ENCODE assay signal across 8 cellular contexts in the genomic region with DNA sequence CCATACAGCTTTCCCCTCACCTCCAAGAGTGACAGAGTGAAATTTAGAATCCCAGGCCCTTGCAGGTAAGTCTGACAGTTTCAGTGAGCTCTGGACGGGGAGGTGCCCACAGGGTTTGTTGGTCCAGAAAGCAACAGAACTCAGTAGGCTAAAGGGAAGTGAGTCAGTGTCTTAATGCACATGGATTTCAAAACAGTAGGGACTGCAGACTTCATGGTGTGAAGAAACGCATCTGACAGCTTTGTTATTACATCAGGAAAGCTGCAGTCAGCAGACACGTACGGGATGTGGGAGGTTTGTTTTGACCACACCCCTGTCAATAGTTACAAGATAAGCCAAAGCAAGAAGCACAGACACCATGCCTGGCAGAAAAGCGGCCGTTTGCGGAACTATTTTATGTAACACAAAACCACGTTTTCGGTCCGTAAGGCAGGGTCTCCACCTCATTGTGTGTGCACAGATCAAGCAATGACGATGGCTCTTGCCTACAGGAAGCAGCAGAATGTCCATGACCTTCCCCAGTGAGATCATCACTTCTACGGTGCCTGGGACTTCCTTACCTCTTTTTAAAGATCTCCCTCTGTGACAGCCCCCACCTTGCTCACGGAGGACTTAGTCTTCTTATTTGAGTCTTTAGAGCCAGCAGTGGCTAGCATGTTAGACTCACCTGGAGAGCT. TPM values are rescaled to one million over a fixed set of nuclear protein-coding genes. Genes with fewer than 3 reads are reported as not detected.
A peak's percentile ranks its signal among the peaks of the same experiment; 100 is the strongest.
DNase-seq lines count a peak whose midpoint lies in the region; ATAC-seq and TF ChIP-seq lines count a peak whose summit lies in the region.

No MANE protein-coding gene starts in this region.

- H3K27me3 ChIP-seq in Caco-2 (replicated peaks; ENCODE audit: control insufficient read depth, insufficient read depth, low read length): no peaks in the 10 kb centered on the region
- H3K27me3 ChIP-seq in Panc1 (ENCODE audit: control insufficient read depth, insufficient read depth, low read length): no peaks in the 10 kb centered on the region

- no peak for TF ChIP-seq CTCF in Caco-2 (IDR thresholded peaks at IDR 0.05; ENCODE audit: insufficient read depth in 1 of 2, low read depth in 1 of 2, low read length in 1 of 2, severe bottlenecking in 1 of 2, unreplicated experiment in 1 of 2)
- no peak for TF ChIP-seq CTCF in Panc1 (IDR thresholded peaks at IDR 0.05)

- in situ Hi-C loops in Panc1 (cut with HindIII; ENCODE audit: low pct_unique_long_range_greater_than_20kb, low sequenced_read_pairs): no loop called here

- H3K9me3 Mint-ChIP-seq in Caco-2 (ENCODE audit: unreplicated experiment): peaks cover 19% of the 10 kb centered on the region
- H3K9me3 Mint-ChIP-seq in activated T-helper 2 cell treated with anti-CD3 and anti-CD28 coated beads, Interferon-gamma antibody, Interleukin-2, Interleukin-4, amounts not matched to agents 10 μg/mL and 5 μg/mL and 100 μg/mL, durations not matched to agents 14 hours and 24 hours and 36 hours: peaks cover 8% of the 10 kb centered on the region

- no peaks in the 10 kb centered on the region for H3K36me3 Mint-ChIP-seq in Caco-2 (ENCODE audit: insufficient read depth, unreplicated experiment)
- H3K36me3 Mint-ChIP-seq in activated T-helper 2 cell treated with anti-CD3 and anti-CD28 coated beads, Interferon-gamma antibody, Interleukin-2, Interleukin-4, amounts not matched to agents 10 μg/mL and 5 μg/mL and 100 μg/mL, durations not matched to agents 14 hours and 24 hours and 36 hours (ENCODE audit: low read depth): peaks cover 6% of the 10 kb centered on the region

- peaks cover 5% of the 10 kb centered on the region for H3K4me1 Mint-ChIP-seq in Caco-2 (ENCODE audit: low read depth, unreplicated experiment)
- peaks cover 13% of the 10 kb centered on the region for H3K4me1 Mint-ChIP-seq in activated T-helper 2 cell treated with anti-CD3 and anti-CD28 coated beads, Interferon-gamma antibody, Interleukin-2, Interleukin-4, amounts not matched to agents 10 μg/mL and 5 μg/mL and 100 μg/mL, durations not matched to agents 14 hours and 24 hours and 36 hours (ENCODE audit: low read depth)

- peak; percentile 66 to 71 for DNase-seq in Caco-2
- DNase-seq in Panc1 (ENCODE audit: low read depth, low spot score): peak; percentile 80
- DNase-seq in activated T-helper 2 cell treated with anti-CD3 and anti-CD28 coated beads, Interferon-gamma antibody, Interleukin-2, Interleukin-4, amounts not matched to agents 10 μg/mL and 5 μg/mL and 100 μg/mL, durations not matched to agents 14 hours and 24 hours and 36 hours (ENCODE audit: low spot score): peak; percentile 78
- DNase-seq in head of caudate nucleus: peak in 27 of 42 donors; percentile 9 to 75 (median 42)
- peak; percentile 91 for DNase-seq in skeletal muscle cell (ENCODE audit: low read depth)
- no peak for DNase-seq in iPS-NIHi7 (ENCODE audit: extremely low spot score)
- DNase-seq in NCI-H1092 treated with DMSO at 0.1 percent for 48 hours (lab: John Stamatoyannopoulos, UW): no peak

- H3K4me3 ChIP-seq in Caco-2 (ENCODE audit: low read depth, low read length): peak overlapping the region; percentile 2; the same call in 1 of the 2 replicates
- no peak overlapping the region for H3K4me3 ChIP-seq in Panc1 (ENCODE audit: low read depth in 2 of 2, low read length in 2 of 2)
- H3K4me3 ChIP-seq in skeletal muscle cell (ENCODE audit: low read depth, low read length): no peak overlapping the region

- no TSS peak for BruUV-seq in Caco-2 (replicated peaks; lab: Mats Ljungman, UMichigan)
- BruUV-seq in Panc1 (replicated peaks; lab: Mats Ljungman, UMichigan): no TSS peak

- H3K4me3 Mint-ChIP-seq in Caco-2 (ENCODE audit: unreplicated experiment): peak overlapping the region; percentile 63
- peak overlapping the region; percentile 9 for H3K4me3 Mint-ChIP-seq in activated T-helper 2 cell treated with anti-CD3 and anti-CD28 coated beads, Interferon-gamma antibody, Interleukin-2, Interleukin-4, amounts not matched to agents 10 μg/mL and 5 μg/mL and 100 μg/mL, durations not matched to agents 14 hours and 24 hours and 36 hours (ENCODE audit: low read depth)

- ATAC-seq in HG02678 (IDR thresholded peaks at IDR 0.05; ENCODE audit: unreplicated experiment) (peak; percentile 74), Panc1 (peak; percentile 89)

- 0 out of 2 replicates have a peak, but pooled peaks cover 5% of the 10 kb centered on the region for H3K4me1 ChIP-seq in Caco-2
- H3K4me1 ChIP-seq in Panc1 (ENCODE audit: control insufficient read depth, insufficient read depth, low read length): 0 out of 2 replicates have a peak, but pooled peaks cover 5% of the 10 kb centered on the region

- no peaks in the 10 kb centered on the region for H3K27me3 Mint-ChIP-seq in Caco-2 (ENCODE audit: insufficient read depth, unreplicated experiment)
- H3K27me3 Mint-ChIP-seq in activated T-helper 2 cell treated with anti-CD3 and anti-CD28 coated beads, Interferon-gamma antibody, Interleukin-2, Interleukin-4, amounts not matched to agents 10 μg/mL and 5 μg/mL and 100 μg/mL, durations not matched to agents 14 hours and 24 hours and 36 hours (ENCODE audit: low read depth): peaks cover 7% of the 10 kb centered on the region

- peak overlapping the region; percentile 34 for H3K27ac Mint-ChIP-seq in Caco-2 (ENCODE audit: unreplicated experiment)
- H3K27ac Mint-ChIP-seq in activated T-helper 2 cell treated with anti-CD3 and anti-CD28 coated beads, Interferon-gamma antibody, Interleukin-2, Interleukin-4, amounts not matched to agents 10 μg/mL and 5 μg/mL and 100 μg/mL, durations not matched to agents 14 hours and 24 hours and 36 hours: peak overlapping the region; percentile 87

- POLR2A ChIA-PET in Caco-2 (lab: Charles Lee) (interaction anchor here (0.6 to 0.8 kb wide), 2 partner anchors 57 to 211 kb away, joined by 3 read pairs; no protein-coding TSS in a partner anchor), Panc1 (lab: Charles Lee) (no interaction called here)

- CTCF ChIA-PET in Caco-2 (lab: Charles Lee) (interaction anchor here (0.7 to 1.0 kb wide), 5 partner anchors 29 to 97 kb away, joined by 3 read pairs; no protein-coding TSS in a partner anchor), Panc1 (lab: Charles Lee) (interaction anchor here (0.6 kb wide), 1 partner anchor 26 kb away, joined by 3 read pairs; no protein-coding TSS in a partner anchor)

- intact Hi-C loops in Caco-2 (cut with micrococcal nuclease; ENCODE audit: unreplicated experiment) (loop anchor here (2.0 to 5.0 kb wide), 2 partner anchors 38 to 53 kb away; no protein-coding TSS in a partner anchor), Panc1 (cut with micrococcal nuclease; ENCODE audit: unreplicated experiment) (no loop called here), head of caudate nucleus (cut with DNase I) (no loop called here)
- intact Hi-C loops in activated T-helper 2 cell treated with anti-CD3 and anti-CD28 coated beads, Interferon-gamma antibody, Interleukin-2, Interleukin-4, amounts not matched to agents 10 μg/mL and 5 μg/mL and 100 μg/mL, durations not matched to agents 14 hours and 24 hours and 36 hours (cut with micrococcal nuclease): loop anchor here (1.0 kb wide), 1 partner anchor 58 kb away; a partner anchor contains a TSS

- no peaks in the 10 kb centered on the region for H3K36me3 ChIP-seq in Caco-2 (ENCODE audit: control insufficient read depth, insufficient read depth, low read length)
- H3K36me3 ChIP-seq in Panc1 (ENCODE audit: control insufficient read depth, insufficient read depth, low read length): no peaks in the 10 kb centered on the region

- peaks cover 16% of the 10 kb centered on the region for H3K9me3 ChIP-seq in Caco-2
- H3K9me3 ChIP-seq in Panc1 (ENCODE audit: control insufficient read depth, insufficient read depth, low read depth, low read length): no peaks in the 10 kb centered on the region

- peak overlapping the region; percentile 37; the same call in 1 of the 2 replicates for H3K27ac ChIP-seq in Panc1 (ENCODE audit: low read length)

RNA-seq across cellular contexts. Expression of a gene that starts 58.1 kb away (rescaled TPM):
- total RNA-seq in Caco-2 (2022) (1,282 and 1,565 TPM in 2 replicates), Panc1 (2021; ENCODE audit: unreplicated experiment) (2,322 TPM)
- polyA plus RNA-seq in Panc1 (2012; ENCODE audit: insufficient read length): 3,101 TPM
- 568 and 585 TPM in 2 replicates for total RNA-seq in activated T-helper 2 cell treated with anti-CD3 and anti-CD28 coated beads, Interferon-gamma antibody, Interleukin-2, Interleukin-4, amounts not matched to agents 10 μg/mL and 5 μg/mL and 100 μg/mL, durations not matched to agents 14 hours and 24 hours and 36 hours

Comparison
In these comparisons a context has a peak if more than half of its experiments do, and no peak if none do; other contexts are left out.
1. DNase-seq: peak in Caco-2 (2 of 2), Panc1 (single experiment), activated T-helper 2 cell treated with anti-CD3 and anti-CD28 coated beads, Interferon-gamma antibody, Interleukin-2, Interleukin-4, amounts not matched to agents 10 μg/mL and 5 μg/mL and 100 μg/mL, durations not matched to agents 14 hours and 24 hours and 36 hours (single experiment), head of caudate nucleus (27 of 42) and skeletal muscle cell (single experiment); none in iPS-NIHi7 (single experiment) and NCI-H1092 treated with DMSO at 0.1 percent for 48 hours (single experiment).
2. intact Hi-C loops: an anchor here in Caco-2 (2.0 to 5.0 kb wide) and activated T-helper 2 cell treated with anti-CD3 and anti-CD28 coated beads, Interferon-gamma antibody, Interleukin-2, Interleukin-4, amounts not matched to agents 10 μg/mL and 5 μg/mL and 100 μg/mL, durations not matched to agents 14 hours and 24 hours and 36 hours (1.0 kb wide); none called in Panc1 and head of caudate nucleus.